21 cellular contexts compared by ENCODE assay signal in genomic region chr18:12637901-12638633, GRCh38. TPM values are rescaled to one million over a fixed set of nuclear protein-coding genes. Genes with fewer than 3 reads are reported as not detected.
A peak's percentile ranks its signal among the peaks of the same experiment; 100 is the strongest.
DNase-seq lines count a peak whose midpoint lies in the region; ATAC-seq, FAIRE-seq and TF ChIP-seq lines count a peak whose summit lies in the region.
"Had no signal": no experiment of that assay in that cellular context is flagged by ENCODE, and none has a peak within 500 bp of the region (broad histone marks: within the 10 kb centered on the region; RNA-seq: fewer than 3 reads in every experiment).

No MANE protein-coding gene starts in this region.

- BruUV-seq in GM12878 (replicated peaks; lab: Mats Ljungman, UMichigan) = no TSS peak

- RAD21 ChIA-PET in GM12878 (lab: Charles Lee; ENCODE audit: unreplicated experiment) = no interaction called here

- intact Hi-C loops in right cardiac atrium (cut with DNase I) (no loop called here), left ventricle myocardium inferior (cut with micrococcal nuclease) (no loop called here), GM12878 (cut with micrococcal nuclease; ENCODE audit: unreplicated experiment) (no loop called here), kidney (cut with DNase I) (no loop called here)

- H3K4me3 ChIP-seq in right cardiac atrium (ENCODE audit: low read length) (no peak overlapping the region), left ventricle myocardium inferior (no peak overlapping the region), GM12878 (no peak overlapping the region), fibroblast of villous mesenchyme (ENCODE audit: low read depth, low read length) (no peak overlapping the region), kidney (ENCODE audit: low read length in 2 of 2) (no peak overlapping the region)
- H3K4me3 ChIP-seq: colonic mucosa, esophagus squamous epithelium, neural progenitor cell had no signal

- H3K9ac ChIP-seq in GM12878 (ENCODE audit: control insufficient read depth, insufficient read depth, low read length) (no peak overlapping the region), kidney (ENCODE audit: low read length in 2 of 2) (no peak overlapping the region)
- H3K9ac ChIP-seq: KMS-11, neural progenitor cell had no signal

- H3K4me2 ChIP-seq in GM12878 (ENCODE audit: control insufficient read depth, insufficient read depth) = no peak overlapping the region
- H3K4me2 ChIP-seq: KMS-11, neural progenitor cell had no signal

- H3K27me3 ChIP-seq in right cardiac atrium (ENCODE audit: control insufficient read depth, insufficient read depth) (no peaks in the 10 kb centered on the region), left ventricle myocardium inferior (ENCODE audit: low read depth) (no peaks in the 10 kb centered on the region), GM12878 (replicated peaks in 1 of 2; ENCODE audit: control insufficient read depth in 2 of 2, insufficient read depth in 2 of 2, low read length in 1 of 2) (no peaks in the 10 kb centered on the region)
- H3K27me3 ChIP-seq: colonic mucosa, esophagus squamous epithelium, neural progenitor cell had no signal

- TF ChIP-seq EP300 in GM12878 (IDR thresholded peaks at IDR 0.05; ENCODE audit: borderline replicate concordance in 1 of 2, control insufficient read depth in 1 of 2, low read depth in 2 of 2, low read length in 2 of 2) = no peak

- in situ Hi-C loops in GM12878 (cut with MboI) = no loop called here

- DNase-seq in right cardiac atrium (no peak), left ventricle myocardium inferior (no peak), GM12878 (ENCODE audit: low read depth, low spot score) (no peak), fibroblast of villous mesenchyme (ENCODE audit: low read depth) (peak; percentile 22), kidney (no peak), NCI-H524 treated with DMSO at 0.1 percent for 48 hours (lab: John Stamatoyannopoulos, UW) (no peak), NCI-H1694 treated with DMSO at 0.1 percent for 48 hours (lab: John Stamatoyannopoulos, UW) (no peak)
- DNase-seq: activated CD4-positive, CD25-positive, alpha-beta regulatory T cell; activated naive CD8-positive, alpha-beta T cell treated with anti-CD3 and anti-CD28 coated beads for 36 hours; colonic mucosa; esophagus squamous epithelium; H7; NCI-H146; OCI-M1; stimulated activated CD4-positive, alpha-beta T cell treated with anti-CD3 and anti-CD28 coated beads, Interleukin-4, amount 100 ng/mL, for 24 hours; T-helper 1 cell had no signal

- 96% methylated on average over 4 of the region's 4 CpGs for WGBS in right cardiac atrium
- WGBS in GM12878 (ENCODE audit: insufficient coverage, insufficient replicate concordance, low lambda C conversion rate, missing lambda C conversion rate) = 95% methylated on average over 4 of the region's 4 CpGs

- POLR2A ChIA-PET in GM12878 (lab: Charles Lee) = no interaction called here

- H3K27ac ChIP-seq in right cardiac atrium (ENCODE audit: low read length) (peak overlapping the region; percentile 35), left ventricle myocardium inferior (replicated peaks) (no peak overlapping the region), GM12878 (ENCODE audit: control insufficient read depth, insufficient read depth) (no peak overlapping the region), kidney (ENCODE audit: low read depth in 2 of 2, low read length in 2 of 2) (no peak overlapping the region)
- H3K27ac ChIP-seq: colonic mucosa, esophagus squamous epithelium, KMS-11, neural progenitor cell had no signal

- no peaks in the 10 kb centered on the region for H3K79me2 ChIP-seq in GM12878 (ENCODE audit: control insufficient read depth, insufficient read depth, low read length)

- CTCF ChIA-PET in GM12878 (lab: Yijun Ruan, JAX) = no interaction called here

- peaks cover 6% of the 10 kb centered on the region for H3K36me3 ChIP-seq in left ventricle myocardium inferior
- H3K36me3 ChIP-seq in GM12878 (ENCODE audit: control insufficient read depth in 2 of 2, insufficient read depth in 2 of 2, low read length in 1 of 2) = no peaks in the 10 kb centered on the region
- no peaks in the 10 kb centered on the region for H3K36me3 ChIP-seq in kidney (ENCODE audit: control insufficient read depth in 1 of 2, insufficient read depth in 2 of 2, low read length in 2 of 2)
- H3K36me3 ChIP-seq: colonic mucosa, esophagus squamous epithelium, neural progenitor cell had no signal

- SMC1A ChIA-PET in GM12878 (lab: Charles Lee; ENCODE audit: uncharacterized antibody, unreplicated experiment) = interaction anchor here (1.2 kb wide), 1 partner anchor 194 kb away, joined by 3 read pairs; no protein-coding TSS in a partner anchor

- no peak for FAIRE-seq in GM12878 (lab: Jason Lieb, UNC)
- FAIRE-seq in kidney (lab: Jason Lieb, UNC) = no peak
- FAIRE-seq: D721Med had no signal

- no peak for ATAC-seq in right cardiac atrium
- no peak for ATAC-seq in GM12878
- no peak for ATAC-seq in GM21367 (IDR thresholded peaks at IDR 0.05; ENCODE audit: unreplicated experiment)
- ATAC-seq: sciatic nerve had no signal

- TF ChIP-seq CTCF in left ventricle myocardium inferior (IDR thresholded peaks at IDR 0.05; ENCODE audit: borderline replicate concordance) (no peak), GM12878 (IDR thresholded peaks at IDR 0.05 in 2 of 3, conservative IDR thresholded peaks at IDR 0.05 in 1 of 3; ENCODE audit: control insufficient read depth in 2 of 3, extremely low read depth in 1 of 3, insufficient read depth in 1 of 3, low read depth in 3 of 3, low read length in 3 of 3) (no peak), fibroblast of villous mesenchyme (IDR thresholded peaks at IDR 0.05; ENCODE audit: insufficient read depth, low read depth, low read length) (no peak), kidney (IDR thresholded peaks at IDR 0.05; ENCODE audit: borderline replicate concordance, extremely low read depth, insufficient read depth) (no peak)

- H4K20me1 ChIP-seq in GM12878 (ENCODE audit: control insufficient read depth, insufficient read depth) = no peaks in the 10 kb centered on the region

- TF ChIP-seq RAD21 in GM12878 (IDR thresholded peaks at IDR 0.05; ENCODE audit: insufficient read depth, low read depth, low read length) = no peak

- no peak overlapping the region for H2AFZ ChIP-seq in GM12878 (ENCODE audit: control insufficient read depth, low read depth, low read length)
- H2AFZ ChIP-seq: neural progenitor cell had no signal

- peaks cover 3% of the 10 kb centered on the region for H3K4me1 ChIP-seq in right cardiac atrium (ENCODE audit: control insufficient read depth, insufficient read depth, low read length)
- peaks cover 28% of the 10 kb centered on the region for H3K4me1 ChIP-seq in left ventricle myocardium inferior
- no peaks in the 10 kb centered on the region for H3K4me1 ChIP-seq in GM12878 (ENCODE audit: control insufficient read depth, insufficient read depth, low read length)
- no peaks in the 10 kb centered on the region for H3K4me1 ChIP-seq in kidney (ENCODE audit: control insufficient read depth in 1 of 2, insufficient read depth in 1 of 2, low read depth in 1 of 2, low read length in 2 of 2)
- H3K4me1 ChIP-seq: colonic mucosa, neural progenitor cell had no signal

- H3K9me3 ChIP-seq in right cardiac atrium (ENCODE audit: control insufficient read depth, low read length) (no peaks in the 10 kb centered on the region), left ventricle myocardium inferior (replicated peaks) (no peaks in the 10 kb centered on the region), GM12878 (replicated peaks; ENCODE audit: control insufficient read depth, insufficient read depth, low read length) (no peaks in the 10 kb centered on the region), kidney (ENCODE audit: control insufficient read depth in 1 of 2, low read length in 2 of 2) (no peaks in the 10 kb centered on the region)
- H3K9me3 ChIP-seq: colonic mucosa, esophagus squamous epithelium had no signal

- TF ChIP-seq POLR2A in GM12878 (IDR thresholded peaks at IDR 0.05; ENCODE audit: low read depth, low read length) = no peak

TF ChIP-seq in GM12878, 131 proteins besides CTCF, POLR2A, EP300 and RAD21:
- TF ChIP-seq BCL3 (IDR thresholded peaks at IDR 0.05; ENCODE audit: borderline replicate concordance, insufficient read depth, low read depth, low read length, poor library complexity, severe bottlenecking) = peak; percentile 66
- TF ChIP-seq TCF12 (IDR thresholded peaks at IDR 0.05; ENCODE audit: low read depth, low read length) = no peak

RNA-seq across cellular contexts. Expression of gene SPIRE1, which starts 19.8 kb away (rescaled TPM):
- total RNA-seq in right cardiac atrium (10 to 100 TPM; 34.3 to 41.9 (median 38.2) TPM), left ventricle myocardium inferior (42.4 TPM), GM12878 (2014; rRNA removed) (9.2 TPM in 2 replicates), GM12878 (2014; rRNA removed; fragmentation: Illumina TruSeq; extraction: Trizol) (7.6 and 8.6 TPM in 2 replicates), GM12878 (2021) (6.9 and 8.4 TPM in 2 replicates), fibroblast of villous mesenchyme (29.3 and 39.3 TPM in 2 replicates), kidney (35.1 TPM)
- polyA plus RNA-seq in right cardiac atrium (9.5 TPM), GM12878 (2011; rRNA removed) (0.18 and 0.19 TPM in 2 replicates), GM12878 (2014; fragmentation: Illumina TruSeq; extraction: Trizol) (7.3 and 7.6 TPM in 2 replicates), GM12878 (2014; fragmentation: Nextera tagmentation; extraction: Ambion mirVana) (1 to 10 TPM; 1.9 to 2.6 TPM), GM12878 (2014; rRNA removed) (4.4 and 5.3 TPM in 2 replicates), GM12878 (2016; fragmentation: Nextera tagmentation; extraction: Ambion mirVana) (1 to 10 TPM; 1.4 to 3.3 TPM), kidney (ENCODE audit: insufficient read depth, low read depth, low replicate concordance) (12.3 TPM)
- 0.07 TPM in 1 of 2 replicates, not detected in the other for total RNA-seq in GM12878 (2013; cell fraction: nucleolus; rRNA removed)
- polyA plus RNA-seq in GM12878 (2011; ENCODE audit: low read depth) = 0.43 TPM
- 0.06 and 0.10 TPM in 2 replicates for polyA plus RNA-seq in GM12878 (2011; cell fraction: cytosol; rRNA removed)
- polyA plus RNA-seq in GM12878 (2011; cell fraction: nucleus; rRNA removed) = 0.06 and 0.09 TPM in 2 replicates
- polyA plus RNA-seq in GM12878 (2012) = 0.54 and 1.00 TPM in 2 replicates
- 0.07 and 0.10 TPM in 2 replicates for polyA minus RNA-seq in GM12878 (2011; rRNA and poly(A)+ RNA removed)
- polyA minus RNA-seq in GM12878 (2011; cell fraction: cytosol; rRNA and poly(A)+ RNA removed) = 0.53 TPM in 1 of 2 replicates, not detected in the other
- under 0.01 TPM in 1 of 2 replicates, not detected in the other for polyA minus RNA-seq in GM12878 (2011; cell fraction: nucleus; rRNA and poly(A)+ RNA removed)
